ENCODE assay signal across 20 cellular contexts in genomic region chr16:75472908-75473877, GRCh38.
"Had no signal": no experiment of that assay in that cellular context is flagged by ENCODE, and none has a peak within 500 bp of the region (broad histone marks: within the 10 kb centered on the region; RNA-seq: fewer than 3 reads in every experiment).

No MANE protein-coding gene starts in this region.

- H3K36me3 ChIP-seq: esophagus squamous epithelium, gastroesophageal sphincter, neutrophil, right atrium auricular region, sigmoid colon, stomach, thoracic aorta, transverse colon had no signal

- H3K9me3 ChIP-seq: esophagus squamous epithelium, gastroesophageal sphincter, neutrophil, right atrium auricular region, sigmoid colon, stomach, thoracic aorta, transverse colon had no signal

- H3K4me3 ChIP-seq: esophagus squamous epithelium, gastroesophageal sphincter, lung, right atrium auricular region, sigmoid colon, skin epidermis, stomach, thoracic aorta, transverse colon had no signal

- H3K36me3 Mint-ChIP-seq: naive B cell had no signal

- ATAC-seq: gastroesophageal sphincter, left colon, left ventricle myocardium superior had no signal

- H3K27me3 ChIP-seq: esophagus squamous epithelium, gastroesophageal sphincter, right atrium auricular region, sigmoid colon, stomach, transverse colon had no signal

- H3K27ac Mint-ChIP-seq: naive B cell had no signal

- DNase-seq: effector memory CD4-positive, alpha-beta T cell; esophagus squamous epithelium; foreskin fibroblast; glutamatergic neuron; left colon; left ventricle myocardium superior; mesenchymal stem cell; naive B cell; sigmoid colon; stimulated activated CD4-positive, alpha-beta T cell treated with anti-CD3 and anti-CD28 coated beads, Interleukin-12 subunit alpha, Interleukin-12 subunit beta, amount 100 ng/mL, for 4 hours; stimulated activated naive CD4-positive, alpha-beta T cell; stomach; substantia nigra; transverse colon had no signal

- H3K4me1 ChIP-seq: gastroesophageal sphincter, right atrium auricular region, sigmoid colon, stomach had no signal

- H3K4me3 Mint-ChIP-seq: naive B cell had no signal

- H3K27ac ChIP-seq: esophagus squamous epithelium, gastroesophageal sphincter, neutrophil, right atrium auricular region, sigmoid colon, skin epidermis, stomach, thoracic aorta, transverse colon had no signal
